18 cellular contexts compared by ENCODE assay signal in the genomic region with DNA sequence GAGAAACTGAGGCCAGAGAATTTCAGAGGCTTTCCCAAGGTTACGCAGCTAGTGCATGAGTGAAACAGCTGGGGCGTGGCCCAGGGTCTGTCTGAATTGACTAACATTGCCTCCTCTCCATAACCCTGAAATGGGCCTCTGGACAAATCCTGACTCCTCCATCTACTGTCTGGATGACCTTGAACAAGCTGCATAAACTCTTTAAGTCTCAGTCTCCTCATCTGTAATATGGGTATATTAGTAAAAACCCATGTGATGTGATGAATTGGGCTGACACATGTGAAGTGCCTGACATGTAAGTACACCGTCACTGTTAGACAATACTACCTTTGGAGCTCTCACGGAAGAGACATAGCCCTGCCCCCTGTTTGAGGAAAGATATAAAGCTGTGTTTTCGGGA. TPM values are rescaled to one million over a fixed set of nuclear protein-coding genes. Genes with fewer than 3 reads are reported as not detected.
DNase-seq lines count a peak whose midpoint lies in the region; ATAC-seq, FAIRE-seq and TF ChIP-seq lines count a peak whose summit lies in the region.
"Had no signal": no experiment of that assay in that cellular context is flagged by ENCODE, and none has a peak within 500 bp of the region (broad histone marks: within the 10 kb centered on the region; RNA-seq: fewer than 3 reads in every experiment).

No MANE protein-coding gene starts in this region.

- no peaks in the 10 kb centered on the region for H3K36me3 Mint-ChIP-seq in activated CD4-positive, alpha-beta T cell treated with anti-CD3 and anti-CD28 coated beads, Interleukin-2, amount 10 ng/mL, durations not matched to agents 7 days and 5 days (ENCODE audit: low read depth)
- H3K36me3 Mint-ChIP-seq in astrocyte (ENCODE audit: low read depth, unreplicated experiment) = no peaks in the 10 kb centered on the region
- H3K36me3 Mint-ChIP-seq: CD4-positive, alpha-beta memory T cell had no signal

- TF ChIP-seq CTCF in DND-41 (IDR thresholded peaks at IDR 0.05; ENCODE audit: borderline replicate concordance, extremely low read depth, low read length, poor library complexity, severe bottlenecking) = no peak
- no peak for TF ChIP-seq CTCF in astrocyte (IDR thresholded peaks at IDR 0.05; ENCODE audit: insufficient read depth, low read depth, low read length)
- TF ChIP-seq CTCF in neutrophil (IDR thresholded peaks at IDR 0.05) = no peak

- no peaks in the 10 kb centered on the region for H3K9me3 ChIP-seq in DND-41 (ENCODE audit: insufficient read depth, low read length, severe bottlenecking)
- no peaks in the 10 kb centered on the region for H3K9me3 ChIP-seq in astrocyte (ENCODE audit: insufficient read depth, low read depth, low read length)
- no peaks in the 10 kb centered on the region for H3K9me3 ChIP-seq in neutrophil
- H3K9me3 ChIP-seq: BLaER1, HAP-1 had no signal

- H3K79me2 ChIP-seq in DND-41 (ENCODE audit: insufficient read depth, low read length) (no peaks in the 10 kb centered on the region), astrocyte (ENCODE audit: insufficient read depth, low read length) (no peaks in the 10 kb centered on the region), mesendoderm (ENCODE audit: control insufficient read depth, insufficient read depth, low read length) (no peaks in the 10 kb centered on the region)

- H3K4me2 ChIP-seq in DND-41 (ENCODE audit: insufficient read depth, low read length) (no peak overlapping the region), astrocyte (ENCODE audit: low read length) (no peak overlapping the region), mesendoderm (ENCODE audit: low read length) (no peak overlapping the region)

- no peak overlapping the region for H3K18ac ChIP-seq in mesendoderm (ENCODE audit: low read length)

- peaks cover 25% of the 10 kb centered on the region for H3K4me1 ChIP-seq in DND-41 (ENCODE audit: insufficient read depth, low read length)
- peaks cover 9% of the 10 kb centered on the region for H3K4me1 ChIP-seq in astrocyte (ENCODE audit: insufficient read depth, low read length)
- peaks cover 74 to 77% of the 10 kb centered on the region in 2 experiments for H3K4me1 ChIP-seq in neutrophil (ENCODE audit: control insufficient read depth in 1 of 2, insufficient read depth in 1 of 2, low read depth in 1 of 2, low read length in 1 of 2)
- peaks cover 2% of the 10 kb centered on the region for H3K4me1 ChIP-seq in mesendoderm (ENCODE audit: control insufficient read depth, low read depth, low read length)
- H3K4me1 ChIP-seq: HAP-1 had no signal

- POLR2A ChIA-PET in activated CD4-positive, alpha-beta T cell treated with anti-CD3 and anti-CD28 coated beads, Interleukin-2, amount 10 ng/mL, durations not matched to agents 7 days and 5 days (lab: Charles Lee) = no interaction called here

- no CpG with 5 or more reads among the region's 5 CpGs for WGBS in mesendoderm (ENCODE audit: extremely low coverage, insufficient coverage, low lambda C conversion rate)

- H3K4ac ChIP-seq in mesendoderm (ENCODE audit: low read depth, low read length) = no peak overlapping the region

- H2AFZ ChIP-seq in DND-41 (ENCODE audit: low read depth, low read length) = no peak overlapping the region
- no peak overlapping the region for H2AFZ ChIP-seq in astrocyte (ENCODE audit: low read depth, low read length)

- no peak overlapping the region for H3K23ac ChIP-seq in mesendoderm (ENCODE audit: low read length)

- H4K20me1 ChIP-seq in DND-41 (ENCODE audit: insufficient read depth, low read length) = no peaks in the 10 kb centered on the region
- no peaks in the 10 kb centered on the region for H4K20me1 ChIP-seq in astrocyte (ENCODE audit: insufficient read depth, low read length)
- H4K20me1 ChIP-seq: BLaER1 had no signal

- H3K27ac ChIP-seq in DND-41 (ENCODE audit: low read length) (0 out of 2 replicates have a peak overlapping the region, but pooled peaks have one; percentile 5), astrocyte (ENCODE audit: low read depth, low read length) (no peak overlapping the region), neutrophil (peak overlapping the region; percentile 85), mesendoderm (ENCODE audit: low read depth, low read length) (no peak overlapping the region)
- H3K27ac ChIP-seq: BLaER1 had no signal

- H3K9ac ChIP-seq in DND-41 (ENCODE audit: low read depth, low read length) (no peak overlapping the region), astrocyte (ENCODE audit: low read length) (no peak overlapping the region), mesendoderm (ENCODE audit: low read length) (no peak overlapping the region)
- H3K9ac ChIP-seq: BLaER1 had no signal

- H3K36me3 ChIP-seq in DND-41 (ENCODE audit: insufficient read depth, low read length) (no peaks in the 10 kb centered on the region), astrocyte (ENCODE audit: insufficient read depth, low read length) (no peaks in the 10 kb centered on the region), neutrophil (no peaks in the 10 kb centered on the region), mesendoderm (ENCODE audit: control insufficient read depth, insufficient read depth, low read length) (no peaks in the 10 kb centered on the region)
- H3K36me3 ChIP-seq: BLaER1, HAP-1 had no signal

- H4K8ac ChIP-seq in mesendoderm (ENCODE audit: low read depth, low read length) = no peak overlapping the region

- no peaks in the 10 kb centered on the region for H3K27me3 ChIP-seq in DND-41 (ENCODE audit: insufficient read depth, low read length, poor library complexity)
- peaks cover 2% of the 10 kb centered on the region for H3K27me3 ChIP-seq in astrocyte (ENCODE audit: insufficient read depth, low read length)
- H3K27me3 ChIP-seq in neutrophil = no peaks in the 10 kb centered on the region
- H3K27me3 ChIP-seq in mesendoderm (ENCODE audit: insufficient read depth, low read length, poor library complexity) = no peaks in the 10 kb centered on the region
- H3K27me3 ChIP-seq: BLaER1 had no signal

- no peak overlapping the region for H4K5ac ChIP-seq in mesendoderm (ENCODE audit: low read length)

- H2BK5ac ChIP-seq in mesendoderm (ENCODE audit: low read length) = no peak overlapping the region

- H3K56ac ChIP-seq in mesendoderm (ENCODE audit: low read length) = no peak overlapping the region

- no peak for FAIRE-seq in astrocyte (lab: Jason Lieb, UNC)

- DNase-seq in activated CD4-positive, alpha-beta T cell treated with anti-CD3 and anti-CD28 coated beads, Interleukin-2, amount 10 ng/mL, durations not matched to agents 7 days and 5 days = no peak
- DNase-seq in activated CD4-positive, alpha-beta T cell treated with anti-CD3 and anti-CD28 coated beads for 48 hours = no peak
- DNase-seq in DND-41 (no peak), astrocyte (ENCODE audit: low read depth) (no peak), mesendoderm (no peak), NCI-H526 treated with DMSO at 0.1 percent for 48 hours (lab: John Stamatoyannopoulos, UW) (no peak)
- DNase-seq: 8988T; CD4-positive, alpha-beta memory T cell; DMS153; GF-D8 had no signal

- H3K9me3 Mint-ChIP-seq in activated CD4-positive, alpha-beta T cell treated with anti-CD3 and anti-CD28 coated beads, Interleukin-2, amount 10 ng/mL, durations not matched to agents 7 days and 5 days = no peaks in the 10 kb centered on the region
- H3K9me3 Mint-ChIP-seq in astrocyte (ENCODE audit: unreplicated experiment) = no peaks in the 10 kb centered on the region
- H3K9me3 Mint-ChIP-seq: CD14-positive monocyte; CD4-positive, alpha-beta memory T cell had no signal

- peaks cover 24% of the 10 kb centered on the region for H3K4me1 Mint-ChIP-seq in activated CD4-positive, alpha-beta T cell treated with anti-CD3 and anti-CD28 coated beads, Interleukin-2, amount 10 ng/mL, durations not matched to agents 7 days and 5 days
- peaks cover 7% of the 10 kb centered on the region for H3K4me1 Mint-ChIP-seq in astrocyte (ENCODE audit: low read depth, unreplicated experiment)

- CTCF ChIA-PET in activated CD4-positive, alpha-beta T cell treated with anti-CD3 and anti-CD28 coated beads, Interleukin-2, amount 10 ng/mL, durations not matched to agents 7 days and 5 days (lab: Charles Lee) = interaction anchor here (1.0 to 2.0 kb wide), 6 partner anchors 9 to 43 kb away, joined by 4 to 6 read pairs (median 4); a partner anchor contains a TSS

- ATAC-seq in DND-41 (ENCODE audit: insufficient read depth, low read depth) = no peak

- no peak overlapping the region for H3K4me3 Mint-ChIP-seq in activated CD4-positive, alpha-beta T cell treated with anti-CD3 and anti-CD28 coated beads, Interleukin-2, amount 10 ng/mL, durations not matched to agents 7 days and 5 days
- H3K4me3 Mint-ChIP-seq in astrocyte (ENCODE audit: unreplicated experiment) = no peak overlapping the region
- H3K4me3 Mint-ChIP-seq: CD14-positive monocyte; CD4-positive, alpha-beta memory T cell had no signal

- no peak overlapping the region for H2AK5ac ChIP-seq in mesendoderm (ENCODE audit: low read length)

- H2BK15ac ChIP-seq in mesendoderm (replicated peaks; ENCODE audit: low read depth) = no peak overlapping the region

- H3K27me3 Mint-ChIP-seq in activated CD4-positive, alpha-beta T cell treated with anti-CD3 and anti-CD28 coated beads, Interleukin-2, amount 10 ng/mL, durations not matched to agents 7 days and 5 days = no peaks in the 10 kb centered on the region
- H3K27me3 Mint-ChIP-seq in astrocyte (ENCODE audit: low read depth, unreplicated experiment) = peaks cover 21% of the 10 kb centered on the region
- H3K27me3 Mint-ChIP-seq: CD4-positive, alpha-beta memory T cell had no signal

- no peak overlapping the region for H2BK120ac ChIP-seq in mesendoderm (ENCODE audit: low read depth, low read length)

- H3K27ac Mint-ChIP-seq in activated CD4-positive, alpha-beta T cell treated with anti-CD3 and anti-CD28 coated beads, Interleukin-2, amount 10 ng/mL, durations not matched to agents 7 days and 5 days = peak overlapping the region; percentile 15
- peak overlapping the region; percentile 8 for H3K27ac Mint-ChIP-seq in astrocyte (ENCODE audit: unreplicated experiment)

- no peaks in the 10 kb centered on the region for H3K79me1 ChIP-seq in mesendoderm (ENCODE audit: low read length)

- no peak overlapping the region for H3K4me3 ChIP-seq in DND-41 (ENCODE audit: low read depth in 1 of 2, low read length in 2 of 2)
- H3K4me3 ChIP-seq in astrocyte (ENCODE audit: insufficient read depth, low read depth, low read length) = no peak overlapping the region
- H3K4me3 ChIP-seq in neutrophil (ENCODE audit: low read depth in 1 of 2, low read length in 1 of 2) = peak overlapping the region in 1 of 2 experiments; percentile 16
- H3K4me3 ChIP-seq in mesendoderm (ENCODE audit: low read length) = no peak overlapping the region
- H3K4me3 ChIP-seq: BLaER1, HAP-1 had no signal

RNA-seq across cellular contexts. Expression of a gene that starts 12.3 kb away (rescaled TPM):
- not detected for total RNA-seq in activated CD4-positive, alpha-beta T cell treated with anti-CD3 and anti-CD28 coated beads, Interleukin-2, amount 10 ng/mL, durations not matched to agents 7 days and 5 days
- 0.17 TPM in 1 of 2 replicates, not detected in the other for total RNA-seq in astrocyte
- polyA plus RNA-seq in mesendoderm (2013, experiment 1 of 2) = 0.11 TPM
- 0.08 TPM for polyA plus RNA-seq in mesendoderm (2013, experiment 2 of 2)
- total RNA-seq: A673, H4, HT-29 had no signal
- polyA plus RNA-seq: AG04450 had no signal

RNA-seq across cellular contexts. Expression of a gene that starts 24.7 kb away (rescaled TPM):
- 100 to 1,000 TPM; 231 to 321 TPM for total RNA-seq in activated CD4-positive, alpha-beta T cell treated with anti-CD3 and anti-CD28 coated beads, Interleukin-2, amount 10 ng/mL, durations not matched to agents 7 days and 5 days
- 3,307 and 4,155 TPM in 2 replicates for total RNA-seq in astrocyte
- polyA plus RNA-seq in mesendoderm (2013, experiment 1 of 2) = 1.1 TPM
- 1.4 TPM for polyA plus RNA-seq in mesendoderm (2013, experiment 2 of 2)

RNA-seq across cellular contexts. Expression of a gene that starts 43.4 kb away (rescaled TPM):
- total RNA-seq in activated CD4-positive, alpha-beta T cell treated with anti-CD3 and anti-CD28 coated beads, Interleukin-2, amount 10 ng/mL, durations not matched to agents 7 days and 5 days = 10 to 100 TPM; 15.3 to 19.3 TPM
- total RNA-seq in astrocyte = 74.0 and 75.7 TPM in 2 replicates
- polyA plus RNA-seq in mesendoderm (2013, experiment 1 of 2) = 8.1 TPM
- 8.0 TPM for polyA plus RNA-seq in mesendoderm (2013, experiment 2 of 2)

Comparison
In these comparisons a context has a peak if more than half of its experiments do, and no peak if none do; other contexts are left out.
1. H3K27ac ChIP-seq: peak in DND-41 (single experiment) and neutrophil (single experiment); none in astrocyte (single experiment) and mesendoderm (single experiment).
2. RNA of a gene that starts 24.7 kb away (total RNA-seq): 3,307 to 4,155 TPM in astrocyte; 231 to 321 TPM in activated CD4-positive, alpha-beta T cell treated with anti-CD3 and anti-CD28 coated beads, Interleukin-2, amount 10 ng/mL, durations not matched to agents 7 days and 5 days; every median in the first group is over 10 times any median in the second.